Comparison of ENCODE assay signal across 8 cellular contexts in the genomic region with DNA sequence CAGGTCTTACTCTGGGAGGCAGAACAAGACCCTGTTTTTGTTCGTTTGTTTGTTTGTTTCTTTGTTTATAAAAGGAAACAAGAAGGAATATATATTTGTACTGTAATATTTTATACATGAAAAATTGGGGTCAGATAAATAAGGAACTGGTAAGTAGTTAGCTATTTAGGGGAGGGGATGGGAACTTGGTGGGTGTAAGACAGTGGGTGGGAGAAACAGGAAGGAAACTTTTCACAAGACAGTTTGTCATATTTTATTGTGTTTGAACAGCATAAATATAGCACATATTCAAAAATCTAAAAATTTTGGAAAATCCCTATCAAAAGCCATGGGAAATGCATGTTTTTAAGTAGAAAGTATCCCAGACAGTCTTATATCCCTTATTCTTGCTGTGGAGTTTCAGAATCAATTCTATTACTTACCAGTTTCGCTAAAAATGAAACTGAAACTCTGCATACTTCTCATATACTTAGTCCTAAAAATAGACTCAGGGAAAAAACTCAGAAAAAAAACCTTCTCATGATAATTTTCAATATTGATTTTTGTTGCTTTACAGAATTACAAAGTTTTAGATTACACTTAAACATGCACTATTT. TPM values are rescaled to one million over a fixed set of nuclear protein-coding genes. Genes with fewer than 3 reads are reported as not detected.
A peak's percentile ranks its signal among the peaks of the same experiment; 100 is the strongest.
DNase-seq lines count a peak whose midpoint lies in the region; ATAC-seq and TF ChIP-seq lines count a peak whose summit lies in the region.

No MANE protein-coding gene starts in this region.

- H3K4me1 Mint-ChIP-seq in activated naive CD4-positive, alpha-beta T cell treated with anti-CD3 and anti-CD28 coated beads for 36 hours (ENCODE audit: low read depth): peaks cover 47% of the 10 kb centered on the region
- H3K4me1 Mint-ChIP-seq in activated naive CD8-positive, alpha-beta T cell treated with anti-CD3 and anti-CD28 coated beads, Interleukin-2, amount 50 U/mL, for 24 hours: peaks cover 64% of the 10 kb centered on the region

- no peak for DNase-seq in activated naive CD4-positive, alpha-beta T cell treated with anti-CD3 and anti-CD28 coated beads for 36 hours
- DNase-seq in activated naive CD4-positive, alpha-beta T cell treated with anti-CD3 and anti-CD28 coated beads, Interleukin-2, amount 50 U/mL, for 16 hours: no peak
- no peak for DNase-seq in activated naive CD8-positive, alpha-beta T cell treated with anti-CD3 and anti-CD28 coated beads, Interleukin-2, amount 50 U/mL, for 24 hours
- no peak for DNase-seq in smooth muscle cell (lab: John Stamatoyannopoulos, UW; ENCODE audit: unreplicated experiment)
- DNase-seq in globus pallidus (ENCODE audit: low spot score): no peak
- no peak for DNase-seq in dedifferentiated amniotic fluid mesenchymal stem cell (ENCODE audit: extremely low spot score)
- DNase-seq in HAP-1 (ENCODE audit: low spot score in 2 of 2): no peak

- H3K4me3 Mint-ChIP-seq in activated naive CD4-positive, alpha-beta T cell treated with anti-CD3 and anti-CD28 coated beads for 36 hours: no peak overlapping the region
- H3K4me3 Mint-ChIP-seq in activated naive CD8-positive, alpha-beta T cell treated with anti-CD3 and anti-CD28 coated beads, Interleukin-2, amount 50 U/mL, for 24 hours: peak overlapping the region; percentile 53

- H3K27me3 ChIP-seq in smooth muscle cell (ENCODE audit: low read depth): no peaks in the 10 kb centered on the region
- no peaks in the 10 kb centered on the region; the same call in 1 of the 2 replicates for H3K27me3 ChIP-seq in HAP-1 (ENCODE audit: low read depth)

- no peaks in the 10 kb centered on the region for H3F3A ChIP-seq in smooth muscle cell (ENCODE audit: low read depth)

- H3K36me3 ChIP-seq in smooth muscle cell (ENCODE audit: low read depth) (no peaks in the 10 kb centered on the region), HAP-1 (replicated peaks) (no peaks in the 10 kb centered on the region)

- no peak for TF ChIP-seq CTCF in smooth muscle cell (IDR thresholded peaks at IDR 0.05; ENCODE audit: borderline replicate concordance, insufficient read depth, poor library complexity, severe bottlenecking)

- peak overlapping the region; percentile 36 for H2AFZ ChIP-seq in smooth muscle cell (ENCODE audit: low read depth)

- H3K9me3 ChIP-seq in smooth muscle cell (replicated peaks; ENCODE audit: low read depth) (no peaks in the 10 kb centered on the region), HAP-1 (no peaks in the 10 kb centered on the region)

- peaks cover 9% of the 10 kb centered on the region for H3K36me3 Mint-ChIP-seq in activated naive CD4-positive, alpha-beta T cell treated with anti-CD3 and anti-CD28 coated beads for 36 hours (ENCODE audit: low read depth)
- peaks cover 33% of the 10 kb centered on the region for H3K36me3 Mint-ChIP-seq in activated naive CD8-positive, alpha-beta T cell treated with anti-CD3 and anti-CD28 coated beads, Interleukin-2, amount 50 U/mL, for 24 hours (ENCODE audit: low read depth)

- H4K20me1 ChIP-seq in smooth muscle cell (ENCODE audit: low read depth): no peaks in the 10 kb centered on the region

- H3K27me3 Mint-ChIP-seq in activated naive CD4-positive, alpha-beta T cell treated with anti-CD3 and anti-CD28 coated beads for 36 hours (ENCODE audit: low read depth): no peaks in the 10 kb centered on the region
- no peaks in the 10 kb centered on the region for H3K27me3 Mint-ChIP-seq in activated naive CD8-positive, alpha-beta T cell treated with anti-CD3 and anti-CD28 coated beads, Interleukin-2, amount 50 U/mL, for 24 hours

- H3K4me1 ChIP-seq in smooth muscle cell (ENCODE audit: low read depth) (peaks cover 3% of the 10 kb centered on the region), HAP-1 (no peaks in the 10 kb centered on the region)

- no peaks in the 10 kb centered on the region for H3K79me2 ChIP-seq in smooth muscle cell (ENCODE audit: low read depth)

- no peak overlapping the region for H3K27ac ChIP-seq in smooth muscle cell (ENCODE audit: low read depth)

- CTCF ChIA-PET in activated naive CD4-positive, alpha-beta T cell treated with anti-CD3 and anti-CD28 coated beads for 36 hours (lab: Charles Lee): no interaction called here

- peak overlapping the region; percentile 30 for H3K27ac Mint-ChIP-seq in activated naive CD4-positive, alpha-beta T cell treated with anti-CD3 and anti-CD28 coated beads for 36 hours
- H3K27ac Mint-ChIP-seq in activated naive CD8-positive, alpha-beta T cell treated with anti-CD3 and anti-CD28 coated beads, Interleukin-2, amount 50 U/mL, for 24 hours: peak overlapping the region; percentile 84

- H3K9me3 Mint-ChIP-seq in activated naive CD4-positive, alpha-beta T cell treated with anti-CD3 and anti-CD28 coated beads for 36 hours: peaks cover 20% of the 10 kb centered on the region
- peaks cover 33% of the 10 kb centered on the region for H3K9me3 Mint-ChIP-seq in activated naive CD8-positive, alpha-beta T cell treated with anti-CD3 and anti-CD28 coated beads, Interleukin-2, amount 50 U/mL, for 24 hours

- no peak overlapping the region for H3K4me3 ChIP-seq in smooth muscle cell
- H3K4me3 ChIP-seq in HAP-1: no peak overlapping the region

- no peak overlapping the region for H3K4me2 ChIP-seq in smooth muscle cell

- no peak overlapping the region for H3K9ac ChIP-seq in smooth muscle cell (ENCODE audit: low read depth)

- in situ Hi-C loops in HAP-1 (cut with MboI; ENCODE audit: low sequenced_read_pairs): no loop called here

- peak; percentile 78 for ATAC-seq in HG03135 (IDR thresholded peaks at IDR 0.05; ENCODE audit: unreplicated experiment)
- peak; percentile 62 for ATAC-seq in activated naive CD8-positive, alpha-beta T cell treated with anti-CD3 and anti-CD28 coated beads, Interleukin-2, amount 50 U/mL, for 24 hours

- intact Hi-C loops in activated naive CD4-positive, alpha-beta T cell treated with anti-CD3 and anti-CD28 coated beads for 36 hours (cut with micrococcal nuclease): loop anchor here (5.0 to 10.0 kb wide), 4 partner anchors 952 to 1861 kb away; partner anchors contain the start of gene THAP9

- 72% methylated on average over 2 of the region's 2 CpGs for WGBS in smooth muscle cell (ENCODE audit: low lambda C conversion rate)

RNA-seq across cellular contexts. Expression of gene RASGEF1B, which starts 22.3 kb away (rescaled TPM):
- 1 to 10 TPM; 6.5 to 6.7 TPM for total RNA-seq in activated naive CD4-positive, alpha-beta T cell treated with anti-CD3 and anti-CD28 coated beads for 36 hours
- total RNA-seq in smooth muscle cell: 7.5 and 13.7 TPM in 2 replicates
- polyA plus RNA-seq in smooth muscle cell: 1.5 and 3.0 TPM in 2 replicates
